1 cellular context compared by ENCODE assay signal in genomic region chr1:27668808-27669723, GRCh38.
A peak's percentile ranks its signal among the peaks of the same experiment; 100 is the strongest.
TF ChIP-seq lines count a peak whose summit lies in the region.

No MANE protein-coding gene starts in this region.

TF ChIP-seq in K562, 482 proteins besides CTCF, POLR2A, EP300 and RAD21 (continued from another document and continues in another):
- peak in 1 of 2 experiments; percentile 60; a peak in 1 of 4 replicates for TF ChIP-seq MLLT1 (IDR thresholded peaks at IDR 0.05)
- TF ChIP-seq MNT (conservative IDR thresholded peaks at IDR 0.05): peak; percentile 85 to 89
- TF ChIP-seq PRMT5 (CRISPR knock-in tag; IDR thresholded peaks at IDR 0.05): no peak
- TF ChIP-seq CBFA2T3 (IDR thresholded peaks at IDR 0.05): no peak
- TF ChIP-seq HINFP (tag; conservative IDR thresholded peaks at IDR 0.05; ENCODE audit: low read depth): no peak
- no peak for TF ChIP-seq PKNOX1 (IDR thresholded peaks at IDR 0.05)
- no peak for TF ChIP-seq BRD9 (IDR thresholded peaks at IDR 0.05; ENCODE audit: low read depth, partially characterized antibody)
- TF ChIP-seq FOXK1 (CRISPR knock-in tag; IDR thresholded peaks at IDR 0.05; ENCODE audit: borderline replicate concordance): peak; percentile 90
- TF ChIP-seq FOXA3 (CRISPR knock-in tag; conservative IDR thresholded peaks at IDR 0.05 in 1 of 2, IDR thresholded peaks at IDR 0.05 in 1 of 2): peak in 1 of 2 experiments; percentile 49; a peak in 1 of 4 replicates
- TF ChIP-seq ELK3 (CRISPR knock-in tag; IDR thresholded peaks at IDR 0.05): no peak
- TF ChIP-seq MBD2 (IDR thresholded peaks at IDR 0.05; ENCODE audit: borderline replicate concordance, low read depth): no peak
- TF ChIP-seq MAFF (IDR thresholded peaks at IDR 0.05; ENCODE audit: low read length): no peak
- TF ChIP-seq ILF3 (IDR thresholded peaks at IDR 0.05; ENCODE audit: borderline replicate concordance): no peak
- 0 out of 3 replicates have a peak, but pooled peaks of 1 of the 2 experiments have one; percentile 24 for TF ChIP-seq CBX3 (IDR thresholded peaks at IDR 0.05; ENCODE audit: borderline replicate concordance in 1 of 2, low read length in 2 of 2)
- no peak for TF ChIP-seq ZNF75A (CRISPR knock-in tag; IDR thresholded peaks at IDR 0.05)
- TF ChIP-seq CREM (IDR thresholded peaks at IDR 0.05; ENCODE audit: low read depth): peak; percentile 88
- TF ChIP-seq OTX1 (CRISPR knock-in tag; IDR thresholded peaks at IDR 0.05): no peak
- TF ChIP-seq TRIM28 (IDR thresholded peaks at IDR 0.05): no peak
- no peak for TF ChIP-seq CEBPG (CRISPR knock-in tag; IDR thresholded peaks at IDR 0.05)
- no peak for TF ChIP-seq CEBPG (tag; conservative IDR thresholded peaks at IDR 0.05 in 1 of 2, IDR thresholded peaks at IDR 0.05 in 1 of 2)
- TF ChIP-seq CEBPZ (IDR thresholded peaks at IDR 0.05; ENCODE audit: borderline replicate concordance, low read depth, low read length): no peak
- TF ChIP-seq CGGBP1 (CRISPR knock-in tag; IDR thresholded peaks at IDR 0.05): no peak
- TF ChIP-seq ATF7 (IDR thresholded peaks at IDR 0.05): peak; percentile 29; the same call in 1 of the 2 replicates
- TF ChIP-seq TAF7 (tag; IDR thresholded peaks at IDR 0.05): no peak
- TF ChIP-seq MGA (IDR thresholded peaks at IDR 0.05): peak; percentile 94
- TF ChIP-seq FOXA1 (IDR thresholded peaks at IDR 0.05; ENCODE audit: borderline replicate concordance): no peak
- TF ChIP-seq CAMTA2 (CRISPR knock-in tag; conservative IDR thresholded peaks at IDR 0.05): no peak
- TF ChIP-seq MAZ (CRISPR knock-in tag; conservative IDR thresholded peaks at IDR 0.05 in 1 of 2, IDR thresholded peaks at IDR 0.05 in 1 of 2): no peak
- TF ChIP-seq HDAC6 (IDR thresholded peaks at IDR 0.05; ENCODE audit: low read depth, low read length): no peak
- no peak for TF ChIP-seq ZBTB43 (CRISPR knock-in tag; IDR thresholded peaks at IDR 0.05)
- no peak; the same call in 1 of the 2 replicates for TF ChIP-seq BHLHE40 (IDR thresholded peaks at IDR 0.05; ENCODE audit: low read length)
- TF ChIP-seq HMG20B (CRISPR knock-in tag; IDR thresholded peaks at IDR 0.05): no peak
- no peak for TF ChIP-seq RBM34 (IDR thresholded peaks at IDR 0.05; ENCODE audit: borderline replicate concordance, insufficient read depth, low read length)
- TF ChIP-seq ZNF3 (CRISPR knock-in tag; IDR thresholded peaks at IDR 0.05): no peak
